9 cellular contexts compared by ENCODE assay signal in the genomic region with DNA sequence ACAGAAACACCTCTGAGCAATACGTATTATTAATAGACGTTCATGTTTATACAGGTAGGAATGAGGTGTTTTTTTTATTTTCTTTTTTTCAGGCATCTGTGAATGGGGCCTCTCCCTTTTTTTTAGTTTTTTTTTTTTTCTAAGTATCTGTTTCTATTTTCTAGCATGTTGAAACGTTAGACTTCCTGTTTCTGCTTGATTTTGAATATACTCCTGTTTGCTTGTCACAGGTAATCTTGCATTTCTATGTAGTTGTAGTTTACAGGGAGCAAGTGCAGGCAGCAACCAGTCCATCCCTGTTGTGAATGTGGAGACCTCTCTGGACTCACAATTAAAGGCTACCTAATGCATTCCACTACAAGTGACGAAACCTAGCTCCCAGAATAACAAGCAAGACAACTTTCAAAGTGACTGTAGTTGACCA. TPM values are rescaled to one million over a fixed set of nuclear protein-coding genes. Genes with fewer than 3 reads are reported as not detected.
DNase-seq lines count a peak whose midpoint lies in the region; ATAC-seq and FAIRE-seq lines count a peak whose summit lies in the region.
"Had no signal": no experiment of that assay in that cellular context is flagged by ENCODE, and none has a peak within 500 bp of the region (broad histone marks: within the 10 kb centered on the region; RNA-seq: fewer than 3 reads in every experiment).

No MANE protein-coding gene starts in this region.

- ATAC-seq in GM18907 (IDR thresholded peaks at IDR 0.05; ENCODE audit: unreplicated experiment) (peak; percentile 33), HG02610 (IDR thresholded peaks at IDR 0.05; ENCODE audit: unreplicated experiment) (peak; percentile 19), Right ventricle myocardium superior (ENCODE audit: poor library complexity) (no peak)

- DNase-seq in OCI-M1 (lab: John Stamatoyannopoulos, UW) (peak; percentile 9), renal cortical epithelial cell (ENCODE audit: low read depth) (peak; percentile 44), Right ventricle myocardium superior (no peak), iPS-NIHi7 (ENCODE audit: extremely low spot score) (no peak), urothelium cell line (ENCODE audit: low spot score) (no peak)
- DNase-seq: activated CD4-positive, alpha-beta T cell treated with anti-CD3 and anti-CD28 coated beads, Interleukin-2, amount 50 U/mL, for 1 hour; NCI-H2081 treated with DMSO at 0.1 percent for 48 hours had no signal

- FAIRE-seq in urothelium cell line (lab: Jason Lieb, UNC), result no peak

- intact Hi-C loops in Right ventricle myocardium superior (cut with DNase I), result loop anchor here (10.0 kb wide), 1 partner anchor 62 kb away; no protein-coding TSS in a partner anchor

RNA-seq across cellular contexts. Expression of gene TNFAIP8, which starts 22.8 kb away (rescaled TPM):
- total RNA-seq in renal cortical epithelial cell, result 57.9 and 75.7 TPM in 2 replicates
- total RNA-seq in Right ventricle myocardium superior, result 13.6 TPM

Comparison
In these comparisons a context has a peak if more than half of its experiments do, and no peak if none do; other contexts are left out.
1. DNase-seq: peak in OCI-M1 (single experiment) and renal cortical epithelial cell (single experiment); none in Right ventricle myocardium superior (single experiment), iPS-NIHi7 (single experiment) and urothelium cell line (single experiment).